In the genomic region with DNA sequence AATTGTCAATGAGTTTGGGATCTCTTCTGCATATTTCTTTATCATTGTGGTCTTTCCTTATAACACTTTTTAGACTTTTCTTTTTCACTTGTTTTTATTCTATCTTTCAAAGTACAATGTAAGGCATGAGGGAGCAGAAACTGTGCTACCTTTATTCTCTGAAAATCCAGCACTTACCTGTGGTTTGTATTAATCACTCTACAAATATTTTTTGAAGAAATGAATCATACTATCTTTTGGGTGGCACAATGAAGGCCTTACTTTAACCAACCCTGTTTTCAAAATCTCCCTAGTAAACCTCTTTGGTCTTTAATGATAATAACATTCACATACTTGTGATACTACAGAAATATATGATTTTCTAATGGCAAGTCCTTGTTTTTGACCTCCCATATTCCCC, we compare ENCODE assay signal across 11 cellular contexts. TPM values are rescaled to one million over a fixed set of nuclear protein-coding genes. Genes with fewer than 3 reads are reported as not detected.
"Had no signal": no experiment of that assay in that cellular context is flagged by ENCODE, and none has a peak within 500 bp of the region (broad histone marks: within the 10 kb centered on the region; RNA-seq: fewer than 3 reads in every experiment).

No MANE protein-coding gene starts in this region.

RNA-seq across cellular contexts. Expression of gene UGT2B15, which starts 2.9 kb away (rescaled TPM):
- total RNA-seq: activated CD4-positive, alpha-beta memory T cell treated with anti-CD3 and anti-CD28 coated beads for 36 hours; activated naive CD4-positive, alpha-beta T cell treated with anti-CD3 and anti-CD28 coated beads for 36 hours; activated naive CD4-positive, alpha-beta T cell treated with anti-CD3 and anti-CD28 coated beads, Interleukin-2, amount 50 U/mL, for 72 hours; activated T-helper 1 cell treated with anti-CD3 and anti-CD28 coated beads, Interleukin-12 subunit alpha, Interleukin-12 subunit beta, Interleukin-2, Interleukin-4 antibody, amounts not matched to agents 30 ng/mL and 10 ng/mL and 1 ng/mL, durations not matched to agents 14 hours and 24 hours and 36 hours; M059J; OCI-LY7; Right ventricle myocardium inferior; RPMI7951; SK-MEL-5; T-helper 17 cell had no signal
- polyA plus RNA-seq: adrenal gland had no signal
